In the genomic region with DNA sequence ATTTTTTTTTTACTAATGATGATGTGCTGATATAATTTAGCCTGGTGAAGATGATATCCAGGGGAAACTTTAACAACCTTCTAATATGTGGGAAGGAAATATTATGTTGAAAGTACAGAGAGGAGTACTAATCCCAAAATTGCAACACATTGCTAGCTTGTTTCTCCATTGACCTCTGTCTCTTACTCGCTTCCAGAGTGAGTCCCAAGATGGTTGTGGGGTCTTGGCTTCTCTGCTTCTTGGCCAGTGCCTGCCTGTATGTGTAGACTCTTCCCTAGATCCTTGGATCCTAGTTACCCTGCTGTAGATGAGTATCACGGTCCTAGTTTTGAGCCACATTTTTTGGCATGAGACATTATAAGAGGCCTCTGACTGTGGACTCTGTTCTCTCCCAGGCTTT, we compare ENCODE assay signal across 31 cellular contexts. TPM values are rescaled to one million over a fixed set of nuclear protein-coding genes. Genes with fewer than 3 reads are reported as not detected.
DNase-seq lines count a peak whose midpoint lies in the region; ATAC-seq and TF ChIP-seq lines count a peak whose summit lies in the region.
"Had no signal": no experiment of that assay in that cellular context is flagged by ENCODE, and none has a peak within 500 bp of the region (broad histone marks: within the 10 kb centered on the region; RNA-seq: fewer than 3 reads in every experiment).

No MANE protein-coding gene starts in this region.

- no peaks in the 10 kb centered on the region for H3K4me1 ChIP-seq in right cardiac atrium (ENCODE audit: control insufficient read depth, insufficient read depth, low read length)
- H3K4me1 ChIP-seq in skeletal muscle tissue (ENCODE audit: control insufficient read depth in 3 of 3, insufficient read depth in 3 of 3, low read length in 3 of 3): peaks cover 4 to 12% (median 6%) of the 10 kb centered on the region in 3 donors
- H3K4me1 ChIP-seq in mesendoderm (ENCODE audit: control insufficient read depth, low read depth, low read length): peaks cover 7% of the 10 kb centered on the region
- no peaks in the 10 kb centered on the region for H3K4me1 ChIP-seq in right lobe of liver
- H3K4me1 ChIP-seq: Caco-2, prostate gland had no signal

- no peaks in the 10 kb centered on the region for H3K36me3 ChIP-seq in skeletal muscle tissue (ENCODE audit: control insufficient read depth in 3 of 3, insufficient read depth in 3 of 3, low read length in 3 of 3)
- no peaks in the 10 kb centered on the region for H3K36me3 ChIP-seq in mesendoderm (ENCODE audit: control insufficient read depth, insufficient read depth, low read length)
- no peaks in the 10 kb centered on the region for H3K36me3 ChIP-seq in right lobe of liver
- H3K36me3 ChIP-seq: prostate gland, thoracic aorta had no signal

- no peak for DNase-seq in Right ventricle myocardium inferior (ENCODE audit: missing footprints)
- no peak for DNase-seq in cardiac septum (ENCODE audit: low spot score)
- DNase-seq in right cardiac atrium: peak in 2 of 3 donors; percentile 33 to 62
- DNase-seq in GDM1 (lab: John Stamatoyannopoulos, UW): no peak
- no peak for DNase-seq in mesendoderm
- DNase-seq in right lobe of liver: no peak
- DNase-seq in activated effector memory CD4-positive, alpha-beta T cell treated with Interleukin-2 at 50 U/mL for 16 hours: no peak
- DNase-seq: activated CD4-positive, alpha-beta T cell treated with anti-CD3 and anti-CD28 coated beads for 1 hour; activated CD8-positive, alpha-beta memory T cell treated with anti-CD3 and anti-CD28 coated beads, Interleukin-2, amount 50 U/mL, for 48 hours; activated CD8-positive, alpha-beta T cell treated with anti-CD3 and anti-CD28 coated beads for 36 hours; activated naive CD4-positive, alpha-beta T cell treated with anti-CD3 and anti-CD28 coated beads, Interleukin-2, amount 10 ng/mL, durations not matched to agents 7 days and 5 days; amniotic stem cell; Caco-2; DMS53; glutamatergic neuron; KBM-7; naive thymus-derived CD8-positive, alpha-beta T cell; NCI-H1092 treated with DMSO at 0.1 percent for 48 hours; NCI-H1694 treated with DMSO at 0.1 percent for 48 hours; NCI-H446; SK-N-SH; small intestine; stimulated activated naive B cell treated with anti-CD40 and anti-IgM and Interleukin-4, amounts not matched to agents 10 μg/mL and 1 μg/mL and 100 μg/mL, for 72 hours; T-helper 17 cell had no signal

- no peak overlapping the region for H3K4ac ChIP-seq in mesendoderm (ENCODE audit: low read depth, low read length)

- H3K27me3 ChIP-seq in right cardiac atrium (ENCODE audit: control insufficient read depth, insufficient read depth) (no peaks in the 10 kb centered on the region), skeletal muscle tissue (ENCODE audit: control insufficient read depth in 3 of 3, insufficient read depth in 3 of 3, low read length in 3 of 3) (peaks cover 0 to 6% (median 0%) of the 10 kb centered on the region in 3 donors), mesendoderm (ENCODE audit: insufficient read depth, low read length, poor library complexity) (no peaks in the 10 kb centered on the region), right lobe of liver (no peaks in the 10 kb centered on the region)

- no peak overlapping the region for H2AK5ac ChIP-seq in mesendoderm (ENCODE audit: low read length)

- no peaks in the 10 kb centered on the region for H3K9me3 ChIP-seq in right cardiac atrium (ENCODE audit: control insufficient read depth, low read length)
- H3K9me3 ChIP-seq in skeletal muscle tissue (ENCODE audit: control insufficient read depth in 3 of 3, low read length in 3 of 3): no peaks in the 10 kb centered on the region
- no peaks in the 10 kb centered on the region for H3K9me3 ChIP-seq in right lobe of liver
- H3K9me3 ChIP-seq: Caco-2, prostate gland, SK-N-SH, thoracic aorta had no signal

- H3K18ac ChIP-seq in mesendoderm (ENCODE audit: low read length): no peak overlapping the region

- H2BK120ac ChIP-seq in mesendoderm (ENCODE audit: low read depth, low read length): no peak overlapping the region

- no peak overlapping the region for H3K56ac ChIP-seq in mesendoderm (ENCODE audit: low read length)

- 80% methylated on average over 2 of the region's 2 CpGs for WGBS in right cardiac atrium
- WGBS in mesendoderm (ENCODE audit: extremely low coverage, insufficient coverage, low lambda C conversion rate): no CpG with 5 or more reads among the region's 2 CpGs
- 70% methylated on average over 1 of the region's 2 CpGs for WGBS in right lobe of liver (ENCODE audit: insufficient coverage, low coverage, low lambda C conversion rate, missing lambda C conversion rate)

- H3K79me2 ChIP-seq in mesendoderm (ENCODE audit: control insufficient read depth, insufficient read depth, low read length): no peaks in the 10 kb centered on the region

- H4K5ac ChIP-seq in mesendoderm (ENCODE audit: low read length): no peak overlapping the region

- no peak overlapping the region for H3K23ac ChIP-seq in mesendoderm (ENCODE audit: low read length)

- no peak overlapping the region for H2BK15ac ChIP-seq in mesendoderm (replicated peaks; ENCODE audit: low read depth)

- ATAC-seq in Right ventricle myocardium inferior (peak; percentile 89), right cardiac atrium (peak; percentile 73 to 84), right lobe of liver (no peak)
- ATAC-seq: activated CD8-positive, alpha-beta T cell treated with anti-CD3 and anti-CD28 coated beads for 36 hours; naive thymus-derived CD8-positive, alpha-beta T cell; stimulated activated naive B cell treated with anti-CD40 and anti-IgM and Interleukin-4, amounts not matched to agents 10 μg/mL and 1 μg/mL and 100 μg/mL, for 72 hours; T-helper 17 cell had no signal

- no peak overlapping the region for H3K9ac ChIP-seq in skeletal muscle tissue (ENCODE audit: low read depth in 1 of 3, low read length in 3 of 3)
- H3K9ac ChIP-seq in mesendoderm (ENCODE audit: low read length): no peak overlapping the region
- H3K9ac ChIP-seq: SK-N-SH had no signal

- intact Hi-C loops in Right ventricle myocardium inferior (cut with DNase I) (no loop called here), cardiac septum (cut with DNase I) (no loop called here), right cardiac atrium (cut with DNase I) (no loop called here), right lobe of liver (cut with DNase I) (no loop called here)

- no peak overlapping the region for H2BK5ac ChIP-seq in mesendoderm (ENCODE audit: low read length)

- H3K4me3 ChIP-seq in right cardiac atrium (ENCODE audit: low read length) (no peak overlapping the region), skeletal muscle tissue (ENCODE audit: low read length in 3 of 3) (no peak overlapping the region), mesendoderm (ENCODE audit: low read length) (no peak overlapping the region), right lobe of liver (no peak overlapping the region)
- H3K4me3 ChIP-seq: prostate gland, thoracic aorta had no signal

- no peak for TF ChIP-seq POLR2A in right lobe of liver (IDR thresholded peaks at IDR 0.05)

- H4K8ac ChIP-seq in mesendoderm (ENCODE audit: low read depth, low read length): no peak overlapping the region

- peaks cover 5% of the 10 kb centered on the region for H3K79me1 ChIP-seq in mesendoderm (ENCODE audit: low read length)

- H3K27ac ChIP-seq in right cardiac atrium (ENCODE audit: low read length) (no peak overlapping the region), skeletal muscle tissue (ENCODE audit: low read depth, low read length) (peak overlapping the region; percentile 36), mesendoderm (ENCODE audit: low read depth, low read length) (no peak overlapping the region), right lobe of liver (no peak overlapping the region)
- H3K27ac ChIP-seq: 22Rv1, C4-2B, HL-60, prostate gland, RWPE1, thoracic aorta had no signal

- no peak for TF ChIP-seq CTCF in right lobe of liver (IDR thresholded peaks at IDR 0.05)

- H3K4me2 ChIP-seq in mesendoderm (ENCODE audit: low read length): no peak overlapping the region
- H3K4me2 ChIP-seq: SK-N-SH had no signal

RNA-seq across cellular contexts. Expression of gene BMPER, which starts 17.5 kb away (rescaled TPM):
- total RNA-seq in Right ventricle myocardium inferior (2.5 TPM), cardiac septum (1.9 TPM), right cardiac atrium (1 to 10 TPM; 4.9 to 6.9 (median 5.5) TPM), skeletal muscle tissue (9.4 TPM), right lobe of liver (10 to 100 TPM in 3 of 6 experiments, 1 to 10 TPM in 3; 5.8 to 17.1 (median 10.4) TPM)
- 1.3 TPM for polyA plus RNA-seq in right cardiac atrium
- polyA plus RNA-seq in mesendoderm (2013, experiment 1 of 2): 0.52 TPM
- 0.64 TPM for polyA plus RNA-seq in mesendoderm (2013, experiment 2 of 2)
- total RNA-seq: activated CD8-positive, alpha-beta T cell treated with anti-CD3 and anti-CD28 coated beads for 36 hours; Caco-2; naive thymus-derived CD8-positive, alpha-beta T cell had no signal
- polyA plus RNA-seq: naive thymus-derived CD8-positive, alpha-beta T cell had no signal

Comparison
In these comparisons a context has a peak if more than half of its experiments do, and no peak if none do; other contexts are left out.
1. DNase-seq: peak in right cardiac atrium (2 of 3); none in Right ventricle myocardium inferior (single experiment), cardiac septum (single experiment), GDM1 (single experiment), mesendoderm (single experiment), right lobe of liver (0 of 3) and activated effector memory CD4-positive, alpha-beta T cell treated with Interleukin-2 at 50 U/mL for 16 hours (single experiment).
2. ATAC-seq: peak in Right ventricle myocardium inferior (single experiment) and right cardiac atrium (2 of 2); none in right lobe of liver (0 of 4).